20 cellular contexts compared by ENCODE assay signal in the genomic region with DNA sequence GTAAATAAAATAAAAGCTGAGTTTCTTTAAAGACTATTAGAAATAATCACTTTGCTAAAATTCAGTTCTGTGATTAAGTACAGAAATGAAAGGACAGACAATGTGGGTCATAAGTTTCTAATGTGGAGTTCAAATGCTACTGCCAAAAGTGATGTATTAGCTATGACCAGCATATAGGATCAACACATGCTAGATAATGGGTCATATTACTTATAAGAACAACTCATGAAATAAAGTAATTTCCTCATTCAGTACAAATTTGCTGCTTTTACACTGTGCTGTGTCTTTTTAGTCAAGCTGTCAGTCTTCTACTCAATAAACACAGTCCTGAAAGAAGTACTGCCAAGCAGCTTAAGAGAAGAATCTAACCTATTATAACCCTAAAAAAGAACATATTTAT.
DNase-seq lines count a peak whose midpoint lies in the region; ATAC-seq, FAIRE-seq and TF ChIP-seq lines count a peak whose summit lies in the region.
"Had no signal": no experiment of that assay in that cellular context is flagged by ENCODE, and none has a peak within 500 bp of the region (broad histone marks: within the 10 kb centered on the region; RNA-seq: fewer than 3 reads in every experiment).

No MANE protein-coding gene starts in this region.

- H3K27ac ChIP-seq in A549 (peak overlapping the region; percentile 30 to 41; a peak in 2 of 6 replicates), SJSA1 (peak overlapping the region; percentile 10; the same call in 1 of the 2 replicates), gastroesophageal sphincter (no peak overlapping the region)
- H3K27ac ChIP-seq: BLaER1 treated with 17β-estradiol and CSF1 and Interleukin-3, amounts not matched to agents 10 nM and 100 nM had no signal

- FAIRE-seq in A549 (lab: Jason Lieb, UNC), result no peak
- FAIRE-seq: GM12878, H1 had no signal

- no peak for TF ChIP-seq EP300 in A549 (IDR thresholded peaks at IDR 0.05)
- no peak for TF ChIP-seq EP300 in gastroesophageal sphincter (IDR thresholded peaks at IDR 0.05)

- TF ChIP-seq RAD21 in A549 (conservative IDR thresholded peaks at IDR 0.05 in 1 of 2, IDR thresholded peaks at IDR 0.05 in 1 of 2), result no peak

- H3K4me1 ChIP-seq in A549, result peaks cover 40% of the 10 kb centered on the region
- peaks cover 39% of the 10 kb centered on the region for H3K4me1 ChIP-seq in SJSA1 (replicated peaks)
- H3K4me1 ChIP-seq in gastroesophageal sphincter, result peaks cover 5 to 29% (median 9%) of the 10 kb centered on the region in 3 donors

- ATAC-seq in A549, result no peak
- no peak for ATAC-seq in activated naive CD8-positive, alpha-beta T cell treated with anti-CD3 and anti-CD28 coated beads, Interleukin-2, amount 50 U/mL, for 24 hours
- ATAC-seq in gastroesophageal sphincter, result no peak
- ATAC-seq in GM21737 (IDR thresholded peaks at IDR 0.05; ENCODE audit: unreplicated experiment), result no peak
- ATAC-seq: CD8-positive, alpha-beta T cell; GM12878 had no signal

- peaks cover 20% of the 10 kb centered on the region for H3K36me3 Mint-ChIP-seq in nephron progenitor cell (ENCODE audit: low read depth)
- peaks cover 19% of the 10 kb centered on the region for H3K36me3 Mint-ChIP-seq in activated naive CD8-positive, alpha-beta T cell treated with anti-CD3 and anti-CD28 coated beads, Interleukin-2, amount 50 U/mL, for 24 hours (ENCODE audit: low read depth)

- H3K27me3 Mint-ChIP-seq in nephron progenitor cell (ENCODE audit: low read depth, poor library complexity), result no peaks in the 10 kb centered on the region
- no peaks in the 10 kb centered on the region for H3K27me3 Mint-ChIP-seq in activated naive CD8-positive, alpha-beta T cell treated with anti-CD3 and anti-CD28 coated beads, Interleukin-2, amount 50 U/mL, for 24 hours
- H3K27me3 Mint-ChIP-seq: B cell had no signal

- H3K27ac Mint-ChIP-seq in nephron progenitor cell, result peak overlapping the region; percentile 93
- no peak overlapping the region for H3K27ac Mint-ChIP-seq in activated naive CD8-positive, alpha-beta T cell treated with anti-CD3 and anti-CD28 coated beads, Interleukin-2, amount 50 U/mL, for 24 hours
- H3K27ac Mint-ChIP-seq: B cell had no signal

- H3K9me3 Mint-ChIP-seq in nephron progenitor cell, result no peaks in the 10 kb centered on the region
- no peaks in the 10 kb centered on the region for H3K9me3 Mint-ChIP-seq in activated naive CD8-positive, alpha-beta T cell treated with anti-CD3 and anti-CD28 coated beads, Interleukin-2, amount 50 U/mL, for 24 hours
- H3K9me3 Mint-ChIP-seq: CD8-positive, alpha-beta T cell; H9 had no signal

- no peak for TF ChIP-seq POLR2A in A549 (IDR thresholded peaks at IDR 0.05; ENCODE audit: low read length)
- no peak for TF ChIP-seq POLR2A in gastroesophageal sphincter (IDR thresholded peaks at IDR 0.05)

- peaks cover 21% of the 10 kb centered on the region for H3K4me1 Mint-ChIP-seq in nephron progenitor cell
- H3K4me1 Mint-ChIP-seq in activated naive CD8-positive, alpha-beta T cell treated with anti-CD3 and anti-CD28 coated beads, Interleukin-2, amount 50 U/mL, for 24 hours, result no peaks in the 10 kb centered on the region
- H3K4me1 Mint-ChIP-seq: B cell had no signal

- no peaks in the 10 kb centered on the region for H3K27me3 ChIP-seq in SJSA1 (replicated peaks)
- no peaks in the 10 kb centered on the region for H3K27me3 ChIP-seq in gastroesophageal sphincter
- H3K27me3 ChIP-seq: BLaER1 treated with 17β-estradiol and CSF1 and Interleukin-3, amounts not matched to agents 10 nM and 100 nM had no signal

- H3K4me2 ChIP-seq in A549, result no peak overlapping the region; the same call in 2 of the 3 replicates
- H3K4me2 ChIP-seq: BLaER1 treated with 17β-estradiol and CSF1 and Interleukin-3, amounts not matched to agents 10 nM and 100 nM had no signal

- H3K4me3 ChIP-seq in A549 (no peak overlapping the region), SJSA1 (no peak overlapping the region), choroid plexus epithelial cell (ENCODE audit: low read depth, low read length) (no peak overlapping the region), gastroesophageal sphincter (no peak overlapping the region)
- H3K4me3 ChIP-seq: BLaER1 treated with 17β-estradiol and CSF1 and Interleukin-3, amounts not matched to agents 10 nM and 100 nM; GM12878 had no signal

- CTCF ChIA-PET in A549 (lab: Yijun Ruan, JAX), result no interaction called here

- POLR2A ChIA-PET in A549 (lab: Yijun Ruan, JAX), result no interaction called here

- DNase-seq in A549 (ENCODE audit: low read depth in 1 of 2, low spot score in 1 of 2) (no peak), SJSA1 (ENCODE audit: low read depth in 1 of 2, low spot score in 2 of 2) (no peak), choroid plexus epithelial cell (ENCODE audit: low read depth) (peak; percentile 30), nephron progenitor cell (no peak), Kasumi-1 (lab: John Stamatoyannopoulos, UW) (no peak)
- no peak for DNase-seq in activated naive CD8-positive, alpha-beta T cell treated with anti-CD3 and anti-CD28 coated beads, Interleukin-2, amount 50 U/mL, for 24 hours
- DNase-seq: 8988T; CD8-positive, alpha-beta T cell; COR-L47; DMS 273 treated with DMSO at 0.1 percent for 48 hours; DMS53; DND-41; EL; H9 had no signal

- peak overlapping the region; percentile 16 for H3K4me3 Mint-ChIP-seq in nephron progenitor cell
- H3K4me3 Mint-ChIP-seq in activated naive CD8-positive, alpha-beta T cell treated with anti-CD3 and anti-CD28 coated beads, Interleukin-2, amount 50 U/mL, for 24 hours, result no peak overlapping the region
- H3K4me3 Mint-ChIP-seq: B cell; CD8-positive, alpha-beta T cell; H9 had no signal

- H3K36me3 ChIP-seq in SJSA1 (no peaks in the 10 kb centered on the region), gastroesophageal sphincter (no peaks in the 10 kb centered on the region)

- H3K9me3 ChIP-seq in A549, result no peaks in the 10 kb centered on the region
- H3K9me3 ChIP-seq in SJSA1 (replicated peaks), result no peaks in the 10 kb centered on the region
- H3K9me3 ChIP-seq in gastroesophageal sphincter, result no peaks in the 10 kb centered on the region
- H3K9me3 ChIP-seq: BLaER1 treated with 17β-estradiol and CSF1 and Interleukin-3, amounts not matched to agents 10 nM and 100 nM had no signal

- TF ChIP-seq CTCF in A549 (IDR thresholded peaks at IDR 0.05) (no peak), choroid plexus epithelial cell (conservative IDR thresholded peaks at IDR 0.05; ENCODE audit: low read depth, low read length) (no peak), nephron progenitor cell (IDR thresholded peaks at IDR 0.05) (no peak), gastroesophageal sphincter (IDR thresholded peaks at IDR 0.05) (no peak)

TF ChIP-seq in A549, 52 proteins besides CTCF, POLR2A, EP300 and RAD21:
- no peak for TF ChIP-seq EHMT2 (IDR thresholded peaks at IDR 0.05; ENCODE audit: low read depth)
- TF ChIP-seq CEBPB (IDR thresholded peaks at IDR 0.05), result no peak
- no peak for TF ChIP-seq RCOR1 (IDR thresholded peaks at IDR 0.05; ENCODE audit: low read depth, low read length)
- no peak for TF ChIP-seq RARB (CRISPR knock-in tag; IDR thresholded peaks at IDR 0.05)
- TF ChIP-seq ZFP36 (IDR thresholded peaks at IDR 0.05; ENCODE audit: borderline replicate concordance, partially characterized antibody), result no peak
- no peak for TF ChIP-seq PHF8 (IDR thresholded peaks at IDR 0.05; ENCODE audit: borderline replicate concordance, low read depth)

Comparison
In these comparisons a context has a peak if more than half of its experiments do, and no peak if none do; other contexts are left out.
1. H3K27ac ChIP-seq: peak in A549 (2 of 2) and SJSA1 (single experiment); none in gastroesophageal sphincter (0 of 4).